8 cellular contexts compared by ENCODE assay signal in genomic region chr12:51814311-51815088, GRCh38. TPM values are rescaled to one million over a fixed set of nuclear protein-coding genes. Genes with fewer than 3 reads are reported as not detected.
DNase-seq lines count a peak whose midpoint lies in the region; ATAC-seq and TF ChIP-seq lines count a peak whose summit lies in the region.

No MANE protein-coding gene starts in this region.

- peak; percentile 94 to 95 for ATAC-seq in activated naive CD4-positive, alpha-beta T cell treated with anti-CD3 and anti-CD28 coated beads, Interleukin-2, amount 50 U/mL, for 72 hours
- ATAC-seq in omental fat pad (ENCODE audit: low FRiP score): peak; percentile 85
- no peak for ATAC-seq in GM21619 (IDR thresholded peaks at IDR 0.05; ENCODE audit: unreplicated experiment)

- H3K36me3 ChIP-seq in HAP-1 (replicated peaks): no peaks in the 10 kb centered on the region
- no peaks in the 10 kb centered on the region for H3K36me3 ChIP-seq in SJSA1
- no peaks in the 10 kb centered on the region for H3K36me3 ChIP-seq in thymus (ENCODE audit: control insufficient read depth, insufficient read depth)

- H3K4me1 Mint-ChIP-seq in glutamatergic neuron (ENCODE audit: low read depth, unreplicated experiment): peaks cover 27% of the 10 kb centered on the region

- H3K27ac ChIP-seq in SJSA1: no peak overlapping the region
- peak overlapping the region; percentile 31 for H3K27ac ChIP-seq in thymus (ENCODE audit: low read depth)

- DNase-seq in AG08395 (ENCODE audit: low spot score) (peak; percentile 89), HAP-1 (ENCODE audit: low spot score in 2 of 2) (peak; percentile 27 to 74), SJSA1 (ENCODE audit: low read depth in 1 of 2, low spot score in 2 of 2) (peak in 1 of 2 experiments; percentile 65), glutamatergic neuron (peak; percentile 87), omental fat pad (ENCODE audit: low spot score) (peak; percentile 49)
- peak; percentile 74 to 81 for DNase-seq in activated naive CD4-positive, alpha-beta T cell treated with anti-CD3 and anti-CD28 coated beads, Interleukin-2, amount 50 U/mL, for 72 hours (ENCODE audit: low spot score in 2 of 2)

- no peaks in the 10 kb centered on the region for H3K4me1 ChIP-seq in HAP-1
- H3K4me1 ChIP-seq in SJSA1 (replicated peaks): peaks cover 12% of the 10 kb centered on the region
- H3K4me1 ChIP-seq in thymus (ENCODE audit: control insufficient read depth, insufficient read depth, low read length): peaks cover 7% of the 10 kb centered on the region

- no peaks in the 10 kb centered on the region for H3K27me3 ChIP-seq in HAP-1 (ENCODE audit: low read depth)
- H3K27me3 ChIP-seq in SJSA1 (replicated peaks): peaks cover 3% of the 10 kb centered on the region; the same call in 1 of the 2 replicates
- peaks cover 15% of the 10 kb centered on the region for H3K27me3 ChIP-seq in thymus (ENCODE audit: control insufficient read depth, insufficient read depth)

- no peaks in the 10 kb centered on the region for H3K36me3 Mint-ChIP-seq in activated naive CD4-positive, alpha-beta T cell treated with anti-CD3 and anti-CD28 coated beads, Interleukin-2, amount 50 U/mL, for 72 hours
- H3K36me3 Mint-ChIP-seq in glutamatergic neuron (ENCODE audit: unreplicated experiment): no peaks in the 10 kb centered on the region

- peak overlapping the region; percentile 79 for H3K4me3 Mint-ChIP-seq in glutamatergic neuron (ENCODE audit: unreplicated experiment)

- no peaks in the 10 kb centered on the region for H3K9me3 Mint-ChIP-seq in activated naive CD4-positive, alpha-beta T cell treated with anti-CD3 and anti-CD28 coated beads, Interleukin-2, amount 50 U/mL, for 72 hours
- H3K9me3 Mint-ChIP-seq in glutamatergic neuron (ENCODE audit: unreplicated experiment): peaks cover 39% of the 10 kb centered on the region

- H3K9me3 ChIP-seq in HAP-1 (no peaks in the 10 kb centered on the region), SJSA1 (replicated peaks) (0 out of 2 replicates have a peak, but pooled peaks cover 3% of the 10 kb centered on the region), thymus (ENCODE audit: control insufficient read depth) (no peaks in the 10 kb centered on the region)

- in situ Hi-C loops in HAP-1 (cut with MboI; ENCODE audit: low sequenced_read_pairs): no loop called here

- H3K27ac Mint-ChIP-seq in activated naive CD4-positive, alpha-beta T cell treated with anti-CD3 and anti-CD28 coated beads, Interleukin-2, amount 50 U/mL, for 72 hours: no peak overlapping the region
- H3K27ac Mint-ChIP-seq in glutamatergic neuron (ENCODE audit: unreplicated experiment): no peak overlapping the region

- H3K27me3 Mint-ChIP-seq in glutamatergic neuron (ENCODE audit: unreplicated experiment): peaks cover 27% of the 10 kb centered on the region

- TF ChIP-seq CTCF in glutamatergic neuron (IDR thresholded peaks at IDR 0.05; ENCODE audit: partially characterized antibody, unreplicated experiment) (peak; percentile 18), omental fat pad (IDR thresholded peaks at IDR 0.05) (peak in 2 of 3 donors; percentile 5 to 12)

- 4% methylated on average over 100 of the region's 100 CpGs for WGBS in thymus

- H3K4me3 ChIP-seq in HAP-1: no peak overlapping the region
- peak overlapping the region; percentile 41 for H3K4me3 ChIP-seq in SJSA1
- H3K4me3 ChIP-seq in thymus (ENCODE audit: low read length): peak overlapping the region; percentile 67

RNA-seq across cellular contexts. Expression of gene FIGNL2, which starts 34.0 kb away (rescaled TPM):
- not detected in 2 replicates for total RNA-seq in SJSA1 (2014; rRNA removed; shearing (Covaris generic))
- total RNA-seq in activated naive CD4-positive, alpha-beta T cell treated with anti-CD3 and anti-CD28 coated beads, Interleukin-2, amount 50 U/mL, for 72 hours: under 1 TPM; 0.30 to 0.54 TPM
- 107 TPM for total RNA-seq in glutamatergic neuron (ENCODE audit: unreplicated experiment)
- total RNA-seq in omental fat pad: under 1 TPM in 3 of 4 donors, not detected in 1; 0.24 to 0.63 (median 0.63) TPM
- 0.52 TPM for polyA plus RNA-seq in thymus

Comparison
In these comparisons a context has a peak if more than half of its experiments do, and no peak if none do; other contexts are left out.
1. RNA of gene FIGNL2, which starts 34.0 kb away (total RNA-seq): 107 TPM in glutamatergic neuron (single experiment); 0.24 to 0.63 TPM in omental fat pad, 0.30 to 0.54 TPM in activated naive CD4-positive, alpha-beta T cell treated with anti-CD3 and anti-CD28 coated beads, Interleukin-2, amount 50 U/mL, for 72 hours and not detected in SJSA1; every median in the first group is over 10 times any median in the second.